ENCODE assay signal across 16 cellular contexts in the genomic region with DNA sequence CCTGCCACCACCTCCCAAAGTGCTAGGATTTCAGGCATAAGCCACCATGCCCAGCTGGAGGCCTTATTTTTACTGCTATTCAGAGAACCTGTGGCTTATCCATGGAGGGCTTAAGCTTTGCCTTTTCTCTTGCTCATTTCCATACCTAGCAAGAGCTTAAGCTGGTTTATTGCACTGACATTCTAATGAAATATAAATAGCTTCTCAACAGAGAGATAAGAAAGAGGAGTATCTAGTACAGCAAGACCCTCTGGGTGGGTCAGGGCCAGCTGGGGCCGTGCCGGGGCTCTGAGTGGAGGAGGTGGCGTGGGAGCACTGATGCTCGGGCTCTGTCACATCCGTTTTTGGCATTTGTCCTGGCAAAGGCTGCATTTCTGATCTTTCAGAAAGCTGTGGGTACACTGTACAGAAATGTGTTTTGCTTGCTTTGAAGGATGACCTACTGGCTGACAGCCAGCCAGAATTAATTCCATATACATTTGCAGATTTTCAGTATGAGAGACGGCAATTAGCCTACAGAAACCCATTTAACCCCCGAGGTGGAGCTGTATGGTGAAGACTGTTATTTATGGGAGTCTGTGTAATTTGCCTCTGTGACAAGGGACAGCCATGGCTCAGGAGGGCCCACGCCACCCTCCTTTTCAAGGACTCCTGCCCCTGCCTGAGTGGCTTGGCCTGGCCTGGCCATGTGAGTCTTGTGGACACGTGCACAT.
DNase-seq lines count a peak whose midpoint lies in the region; ATAC-seq and TF ChIP-seq lines count a peak whose summit lies in the region.
"Had no signal": no experiment of that assay in that cellular context is flagged by ENCODE, and none has a peak within 500 bp of the region (broad histone marks: within the 10 kb centered on the region; RNA-seq: fewer than 3 reads in every experiment).

No MANE protein-coding gene starts in this region.

- peaks cover 0 to 3% of the 10 kb centered on the region in 2 donors for H3K36me3 Mint-ChIP-seq in CD14-positive monocyte

- H3K79me2 ChIP-seq in HCT116 (ENCODE audit: insufficient read depth, low read length) (peaks cover 52% of the 10 kb centered on the region), osteoblast (ENCODE audit: insufficient read depth, low read length) (no peaks in the 10 kb centered on the region)

- intact Hi-C loops in HCT116 (cut with micrococcal nuclease) = no loop called here
- intact Hi-C loops in thyroid gland (cut with DNase I) = no loop called here
- intact Hi-C loops in CD14-positive monocyte (cut with micrococcal nuclease) = no loop called here

- H3K4me1 ChIP-seq in HCT116 (ENCODE audit: control insufficient read depth in 1 of 2, insufficient read depth in 2 of 2, low read length in 2 of 2) (peaks cover 78 to 93% of the 10 kb centered on the region in 2 experiments), osteoblast (ENCODE audit: insufficient read depth, low read length) (peaks cover 24% of the 10 kb centered on the region), thyroid gland (peaks cover 0 to 25% of the 10 kb centered on the region in 2 donors)

- POLR2A ChIA-PET in HCT116 (lab: Charles Lee) = interaction anchor here (1.1 to 7.9 kb wide), 5 partner anchors 9 to 267 kb away, joined by 3 to 41 read pairs (median 32); no protein-coding TSS in a partner anchor

- H3K4me1 Mint-ChIP-seq in CD14-positive monocyte = peaks cover 17% of the 10 kb centered on the region
- H3K4me1 Mint-ChIP-seq: activated naive CD8-positive, alpha-beta T cell treated with anti-CD3 and anti-CD28 coated beads for 36 hours; B cell had no signal

- no TSS peak for BruUV-seq in HCT116 (replicated peaks; lab: Mats Ljungman, UMichigan)

- no peak for TF ChIP-seq CTCF in HCT116 (IDR thresholded peaks at IDR 0.05 in 2 of 3, conservative IDR thresholded peaks at IDR 0.05 in 1 of 3; ENCODE audit: borderline replicate concordance in 1 of 3, insufficient read depth in 1 of 3, low read depth in 2 of 3, low read length in 2 of 3)
- no peak for TF ChIP-seq CTCF in WERI-Rb-1 (IDR thresholded peaks at IDR 0.05; ENCODE audit: low read depth, low read length)
- TF ChIP-seq CTCF in foreskin fibroblast (IDR thresholded peaks at IDR 0.05; ENCODE audit: low read depth, low read length) = no peak
- TF ChIP-seq CTCF in osteoblast (IDR thresholded peaks at IDR 0.05; ENCODE audit: extremely low read depth, low read depth, low read length) = no peak
- TF ChIP-seq CTCF in thyroid gland (IDR thresholded peaks at IDR 0.05) = no peak
- no peak for TF ChIP-seq CTCF in CD14-positive monocyte (IDR thresholded peaks at IDR 0.05)

- no peak for ATAC-seq in HCT116

- no peak overlapping the region for H3K27ac Mint-ChIP-seq in CD14-positive monocyte
- H3K27ac Mint-ChIP-seq: activated naive CD8-positive, alpha-beta T cell treated with anti-CD3 and anti-CD28 coated beads for 36 hours; B cell; T-helper 2 cell treated with Interferon-gamma antibody and Interleukin-4, amounts not matched to agents 5 μg/mL and 100 μg/mL, for 36 hours had no signal

- H3K4me3 Mint-ChIP-seq in CD14-positive monocyte = no peak overlapping the region
- H3K4me3 Mint-ChIP-seq: activated naive CD8-positive, alpha-beta T cell treated with anti-CD3 and anti-CD28 coated beads for 36 hours; B cell; T-helper 2 cell treated with Interferon-gamma antibody and Interleukin-4, amounts not matched to agents 5 μg/mL and 100 μg/mL, for 36 hours had no signal

- H3K27ac ChIP-seq in HCT116 (ENCODE audit: low read depth, low read length) = peak overlapping the region; percentile 100
- peak overlapping the region; percentile 33; the same call in 1 of the 2 replicates for H3K27ac ChIP-seq in WERI-Rb-1
- H3K27ac ChIP-seq in osteoblast (ENCODE audit: low read depth, low read length) = peak overlapping the region; percentile 89
- H3K27ac ChIP-seq in thyroid gland = no peak overlapping the region

- no peaks in the 10 kb centered on the region for H3K9me2 ChIP-seq in HCT116 (ENCODE audit: insufficient read depth)

- CTCF ChIA-PET in HCT116 (lab: Charles Lee) = no interaction called here

- H3K27me3 Mint-ChIP-seq in CD14-positive monocyte (ENCODE audit: low read depth in 3 of 3) = peaks cover 0 to 1% (median 0%) of the 10 kb centered on the region in 3 donors
- H3K27me3 Mint-ChIP-seq: activated naive CD8-positive, alpha-beta T cell treated with anti-CD3 and anti-CD28 coated beads for 36 hours; B cell had no signal

- peaks cover 0 to 1% (median 0%) of the 10 kb centered on the region in 7 donors for H3K9me3 Mint-ChIP-seq in CD14-positive monocyte
- H3K9me3 Mint-ChIP-seq: activated naive CD8-positive, alpha-beta T cell treated with anti-CD3 and anti-CD28 coated beads for 36 hours; T-helper 2 cell treated with Interferon-gamma antibody and Interleukin-4, amounts not matched to agents 5 μg/mL and 100 μg/mL, for 36 hours had no signal

- H4K20me1 ChIP-seq in HCT116 (ENCODE audit: insufficient read depth) (no peaks in the 10 kb centered on the region), osteoblast (ENCODE audit: insufficient read depth, low read length) (no peaks in the 10 kb centered on the region)

- peak overlapping the region; percentile 74 for H3K9ac ChIP-seq in HCT116 (ENCODE audit: low read length)

- H3K9me3 ChIP-seq in HCT116 (ENCODE audit: control insufficient read depth in 1 of 2, insufficient read depth in 1 of 2, low read depth in 1 of 2, low read length in 2 of 2) (no peaks in the 10 kb centered on the region), WERI-Rb-1 (ENCODE audit: severe bottlenecking) (no peaks in the 10 kb centered on the region), osteoblast (ENCODE audit: low read depth, low read length) (no peaks in the 10 kb centered on the region), thyroid gland (no peaks in the 10 kb centered on the region)

- H2AFZ ChIP-seq in HCT116 (ENCODE audit: low read depth, low read length, poor library complexity, severe bottlenecking) (no peak overlapping the region), osteoblast (ENCODE audit: low read length) (no peak overlapping the region)

- DNase-seq in HCT116 (ENCODE audit: low read depth, low spot score) (no peak), WERI-Rb-1 (peak; percentile 62), foreskin fibroblast (peak; percentile 48 to 65), osteoblast (ENCODE audit: insufficient read length, low spot score, missing footprints) (no peak), thyroid gland (no peak), NCI-H2081 (lab: John Stamatoyannopoulos, UW) (no peak), CD14-positive monocyte (ENCODE audit: low spot score) (no peak)
- no peak for DNase-seq in activated naive CD4-positive, alpha-beta T cell (lab: John Stamatoyannopoulos, UW)
- DNase-seq: activated CD4-positive, alpha-beta T cell treated with anti-CD3 and anti-CD28 coated beads for 4 hours; activated naive CD8-positive, alpha-beta T cell treated with anti-CD3 and anti-CD28 coated beads for 36 hours; activated T-cell treated with anti-CD3 and anti-CD28 coated beads, Interleukin-2, amount 50 U/mL, for 1 hour; Kasumi-1; mesendoderm; NCI-H1694 had no signal

- peak overlapping the region; percentile 64; the same call in 1 of the 2 replicates for H3K4me2 ChIP-seq in HCT116 (ENCODE audit: low read length)
- no peak overlapping the region for H3K4me2 ChIP-seq in osteoblast (ENCODE audit: insufficient read depth, low read length)

- H3K4me3 ChIP-seq in HCT116 (replicated peaks in 1 of 2; ENCODE audit: low read depth in 1 of 2, low read length in 2 of 2) = no peak overlapping the region
- no peak overlapping the region for H3K4me3 ChIP-seq in WERI-Rb-1 (ENCODE audit: low read depth, low read length)
- no peak overlapping the region for H3K4me3 ChIP-seq in foreskin fibroblast (ENCODE audit: low read depth in 1 of 2, low read length in 2 of 2)
- H3K4me3 ChIP-seq in osteoblast (ENCODE audit: insufficient read depth, low read length) = no peak overlapping the region
- H3K4me3 ChIP-seq in thyroid gland (replicated peaks in 1 of 3) = no peak overlapping the region

- H3K36me3 ChIP-seq in HCT116 (ENCODE audit: control insufficient read depth in 1 of 2, insufficient read depth in 2 of 2, low read length in 2 of 2) (no peaks in the 10 kb centered on the region), WERI-Rb-1 (no peaks in the 10 kb centered on the region), osteoblast (ENCODE audit: insufficient read depth, low read length) (peaks cover 4% of the 10 kb centered on the region), thyroid gland (no peaks in the 10 kb centered on the region)

- RAD21 ChIA-PET in HCT116 (lab: Charles Lee; ENCODE audit: low non-redundant PET in 1 of 2, low total read pairs in 2 of 2, uncharacterized antibody in 2 of 2, unreplicated experiment in 2 of 2) = no interaction called here

- no peak for TF ChIP-seq RAD21 in HCT116 (IDR thresholded peaks at IDR 0.05; ENCODE audit: low read depth)

- WGBS in thyroid gland, 2 donors = 70 to 80% methylated on average over 9 of the region's 9 CpGs

- H3K27me3 ChIP-seq in HCT116 (ENCODE audit: insufficient read depth, low read length) = no peaks in the 10 kb centered on the region
- no peaks in the 10 kb centered on the region for H3K27me3 ChIP-seq in WERI-Rb-1 (ENCODE audit: insufficient read depth, low read depth, severe bottlenecking)
- no peaks in the 10 kb centered on the region for H3K27me3 ChIP-seq in osteoblast (ENCODE audit: insufficient read depth, low read length)
- no peaks in the 10 kb centered on the region for H3K27me3 ChIP-seq in thyroid gland

- TF ChIP-seq POLR2A in HCT116 (IDR thresholded peaks at IDR 0.05; ENCODE audit: borderline replicate concordance, extremely low read depth, insufficient read depth, insufficient read length) (no peak), thyroid gland (IDR thresholded peaks at IDR 0.05) (no peak)

TF ChIP-seq in HCT116, 20 proteins besides CTCF, POLR2A, EP300 and RAD21:
- TF ChIP-seq TCF7L2 (IDR thresholded peaks at IDR 0.05; ENCODE audit: borderline replicate concordance, extremely low read depth, insufficient read depth, insufficient read length) (peak; percentile 89), POLR2AphosphoS5 (IDR thresholded peaks at IDR 0.05; ENCODE audit: low read depth, low read length) (no peak)

Comparison
In these comparisons a context has a peak if more than half of its experiments do, and no peak if none do; other contexts are left out.
1. DNase-seq: peak in WERI-Rb-1 (single experiment) and foreskin fibroblast (2 of 2); none in HCT116 (single experiment), osteoblast (single experiment), thyroid gland (0 of 2), activated naive CD4-positive, alpha-beta T cell (0 of 4), NCI-H2081 (0 of 2) and CD14-positive monocyte (single experiment).
2. H3K27ac ChIP-seq: peak in HCT116 (single experiment), WERI-Rb-1 (single experiment) and osteoblast (single experiment); none in thyroid gland (0 of 3).